16 cellular contexts compared by ENCODE assay signal in the genomic region with DNA sequence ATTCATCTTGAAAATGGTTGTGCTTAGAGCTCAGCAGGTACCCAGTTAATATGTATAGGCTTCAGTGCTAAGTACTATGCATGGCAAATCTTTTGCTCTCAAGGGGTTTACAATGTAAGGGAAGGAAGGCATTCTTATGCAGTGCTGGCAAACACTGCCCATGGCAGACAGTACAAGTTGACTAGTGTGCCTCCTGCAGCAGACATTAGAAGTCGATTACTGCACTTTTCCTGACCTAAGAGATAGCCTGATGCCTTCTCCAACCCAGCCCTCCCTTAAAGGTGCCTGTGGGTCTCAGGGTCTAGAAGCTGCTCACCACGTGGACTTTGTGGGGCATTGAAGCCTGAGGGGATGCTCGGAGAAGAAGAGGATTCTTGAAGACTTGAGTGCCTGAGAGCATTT. TPM values are rescaled to one million over a fixed set of nuclear protein-coding genes. Genes with fewer than 3 reads are reported as not detected.
DNase-seq lines count a peak whose midpoint lies in the region; ATAC-seq, FAIRE-seq and TF ChIP-seq lines count a peak whose summit lies in the region.
"Had no signal": no experiment of that assay in that cellular context is flagged by ENCODE, and none has a peak within 500 bp of the region (broad histone marks: within the 10 kb centered on the region; RNA-seq: fewer than 3 reads in every experiment).

No MANE protein-coding gene starts in this region.

- no peaks in the 10 kb centered on the region for H3K9me3 ChIP-seq in HUES48 (ENCODE audit: control insufficient read depth, insufficient read depth, low read length)
- H3K9me3 ChIP-seq in SK-N-MC (ENCODE audit: low read depth, low read length): no peaks in the 10 kb centered on the region
- H3K9me3 ChIP-seq in heart right ventricle: no peaks in the 10 kb centered on the region
- H3K9me3 ChIP-seq: BLaER1, SK-N-SH had no signal

- FAIRE-seq in urothelium cell line (lab: Jason Lieb, UNC): peak; percentile 91

- intact Hi-C loops in heart right ventricle (cut with DNase I): no loop called here

- H3K27me3 ChIP-seq in HUES48 (ENCODE audit: control insufficient read depth, insufficient read depth, low read length) (no peaks in the 10 kb centered on the region), heart right ventricle (peaks cover 0 to 12% (median 0%) of the 10 kb centered on the region in 7 donors)
- H3K27me3 ChIP-seq: BLaER1 had no signal

- H3K4me1 ChIP-seq in HUES48 (ENCODE audit: control insufficient read depth, insufficient read depth, low read length) (peaks cover 69% of the 10 kb centered on the region), heart right ventricle (peaks cover 0 to 37% (median 10%) of the 10 kb centered on the region in 9 donors)

- ATAC-seq in GM18502 (IDR thresholded peaks at IDR 0.05; ENCODE audit: poor library complexity, unreplicated experiment): no peak
- ATAC-seq in heart right ventricle: no peak

- 79 to 82% methylated on average over 3 of the region's 3 CpGs for WGBS in heart right ventricle, 2 donors

- H3K4me3 ChIP-seq in HUES48 (ENCODE audit: low read depth, low read length): no peak overlapping the region
- H3K4me3 ChIP-seq in SK-N-MC: no peak overlapping the region
- H3K4me3 ChIP-seq in heart right ventricle: no peak overlapping the region
- H3K4me3 ChIP-seq: BLaER1 had no signal

- H3K27ac ChIP-seq in HUES48 (ENCODE audit: low read depth, low read length): peak overlapping the region; percentile 93
- H3K27ac ChIP-seq in SK-N-MC: no peak overlapping the region
- H3K27ac ChIP-seq in heart right ventricle: no peak overlapping the region
- H3K27ac ChIP-seq: BLaER1 had no signal

- DNase-seq in SK-N-MC (ENCODE audit: low read depth, low spot score) (peak; percentile 10), iPS DF 4.7 (ENCODE audit: extremely low read depth, low spot score) (peak; percentile 90), urothelium cell line (ENCODE audit: low spot score) (no peak), heart right ventricle (no peak)
- DNase-seq in activated T-cell treated with anti-CD3 and anti-CD28 coated beads, Interleukin-2, amount 50 U/mL, for 48 hours: no peak
- DNase-seq: CD8-positive, alpha-beta memory T cell; DND-41; NCI-H1417; NCI-H1930; NCI-H510A; SK-N-SH had no signal

- H3K9ac ChIP-seq in HUES48 (ENCODE audit: low read depth, low read length) (peak overlapping the region; percentile 32; the same call in 1 of the 2 replicates), SK-N-MC (ENCODE audit: insufficient read length) (no peak overlapping the region)
- H3K9ac ChIP-seq: BLaER1, SK-N-SH had no signal

- no peak for TF ChIP-seq CTCF in heart right ventricle (IDR thresholded peaks at IDR 0.05)

- no peaks in the 10 kb centered on the region for H3K36me3 ChIP-seq in HUES48 (ENCODE audit: control insufficient read depth, insufficient read depth, low read length)
- no peaks in the 10 kb centered on the region for H3K36me3 ChIP-seq in SK-N-MC (ENCODE audit: insufficient read depth, low read length)
- H3K36me3 ChIP-seq in heart right ventricle: no peaks in the 10 kb centered on the region
- H3K36me3 ChIP-seq: BLaER1 had no signal

RNA-seq across cellular contexts. Expression of gene GLI2, which starts 50.9 kb away (rescaled TPM):
- total RNA-seq in heart right ventricle: 1 to 10 TPM in 8 of 10 donors, under 1 TPM in 2; 0.39 to 1.7 (median 1.0) TPM
- polyA plus RNA-seq in heart right ventricle: under 1 TPM; 0.37 to 0.80 TPM
- total RNA-seq: CD8-positive, alpha-beta memory T cell; OCI-LY7 had no signal
- polyA plus RNA-seq: CD8-positive, alpha-beta memory T cell; IgD-negative memory B cell had no signal

Comparison
In these comparisons a context has a peak if more than half of its experiments do, and no peak if none do; other contexts are left out.
1. DNase-seq: peak in SK-N-MC (single experiment) and iPS DF 4.7 (single experiment); none in urothelium cell line (single experiment), heart right ventricle (0 of 2) and activated T-cell treated with anti-CD3 and anti-CD28 coated beads, Interleukin-2, amount 50 U/mL, for 48 hours (0 of 2).